ENCODE assay signal across 23 cellular contexts in the genomic region with DNA sequence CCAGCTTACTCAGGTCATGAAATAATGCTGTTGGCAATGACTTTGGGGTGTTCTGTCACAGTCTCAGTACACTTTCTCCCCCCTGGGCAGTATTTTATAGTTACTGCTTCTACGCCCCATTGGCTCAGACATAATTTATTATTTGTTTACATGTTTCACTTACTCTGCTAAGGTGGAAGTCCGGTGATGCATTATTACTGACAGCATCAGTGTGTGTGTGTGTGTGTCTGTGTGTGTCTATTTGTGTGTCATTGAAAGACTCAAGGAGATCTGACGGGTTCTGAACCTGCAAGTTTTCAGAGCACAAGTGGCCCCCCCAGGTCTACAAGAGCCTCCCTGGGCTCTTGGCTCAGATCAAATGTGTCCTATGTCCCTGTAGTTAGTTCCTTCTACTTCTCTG.
"Had no signal": no experiment of that assay in that cellular context is flagged by ENCODE, and none has a peak within 500 bp of the region (broad histone marks: within the 10 kb centered on the region; RNA-seq: fewer than 3 reads in every experiment).

No MANE protein-coding gene starts in this region.

- H3K9me3 Mint-ChIP-seq: immature natural killer cell; natural killer cell treated with Interleukin-12 subunit alpha and Interleukin-12 subunit beta and Interleukin-15 and Interleukin-18, amount 100 ng/mL, for 72 hours had no signal

- H3K4me3 Mint-ChIP-seq: activated naive CD4-positive, alpha-beta T cell treated with anti-CD3 and anti-CD28 coated beads, Interleukin-2, amount 10 ng/mL, durations not matched to agents 7 days and 5 days; activated T-cell treated with anti-CD3 and anti-CD28 coated beads, Interleukin-2, amount 50 U/mL, for 72 hours; endodermal cell; immature natural killer cell; natural killer cell treated with Interleukin-12 subunit alpha and Interleukin-12 subunit beta and Interleukin-15 and Interleukin-18, amount 100 ng/mL, for 72 hours; T-helper 17 cell had no signal

- H3K27ac ChIP-seq: epithelial cell of prostate, neutrophil, ovary, prostate gland, right atrium auricular region, tibial nerve had no signal

- H3K4me3 ChIP-seq: ovary, prostate gland, right atrium auricular region, tibial nerve had no signal

- H3K36me3 ChIP-seq: neutrophil, ovary, prostate gland, right atrium auricular region, tibial nerve had no signal

- H3K4me1 Mint-ChIP-seq: T-helper 17 cell had no signal

- H3K27me3 Mint-ChIP-seq: T-helper 17 cell had no signal

- ATAC-seq: activated T-cell treated with anti-CD3 and anti-CD28 coated beads, Interleukin-2, amount 50 U/mL, for 72 hours; natural killer cell treated with Interleukin-12 subunit alpha and Interleukin-12 subunit beta and Interleukin-15 and Interleukin-18, amount 100 ng/mL, for 72 hours; stimulated activated naive CD8-positive, alpha-beta T cell treated with anti-CD3 and anti-CD28 coated beads, Interleukin-15, Interleukin-2, amounts not matched to agents 100 U/mL and 50 U/mL, for 24 hours; T-helper 17 cell had no signal

- H3K27me3 ChIP-seq: ovary, right atrium auricular region had no signal

- DNase-seq: activated CD4-positive, alpha-beta T cell treated with anti-CD3 and anti-CD28 coated beads for 4 hours; activated CD4-positive, alpha-beta T cell treated with anti-CD3 and anti-CD28 coated beads, Interleukin-2, amount 50 U/mL, for 48 hours; activated CD4-positive, CD25-positive, alpha-beta regulatory T cell; activated effector memory CD4-positive, alpha-beta T cell treated with Interleukin-2 at 50 U/mL for 16 hours; activated naive CD4-positive, alpha-beta T cell treated with anti-CD3 and anti-CD28 coated beads, Interleukin-2, amount 10 ng/mL, durations not matched to agents 7 days and 5 days; activated T-cell treated with anti-CD3 and anti-CD28 coated beads, Interleukin-2, amount 50 U/mL, for 72 hours; amygdala; cortex of kidney; endodermal cell; foreskin fibroblast; immature natural killer cell; ovary; stimulated activated CD4-positive, alpha-beta T cell treated with anti-CD3 and anti-CD28 coated beads, Interleukin-12 subunit alpha, Interleukin-12 subunit beta, amount 100 ng/mL, for 4 hours; stimulated activated CD4-positive, alpha-beta T cell treated with anti-CD3 and anti-CD28 coated beads, Interleukin-4, amount 100 ng/mL, for 4 hours; stimulated activated naive CD8-positive, alpha-beta T cell treated with anti-CD3 and anti-CD28 coated beads, Interleukin-15, Interleukin-2, amounts not matched to agents 100 U/mL and 50 U/mL, for 24 hours; substantia nigra; T-helper 17 cell had no signal

- H3K27ac Mint-ChIP-seq: activated naive CD4-positive, alpha-beta T cell treated with anti-CD3 and anti-CD28 coated beads, Interleukin-2, amount 10 ng/mL, durations not matched to agents 7 days and 5 days; activated T-cell treated with anti-CD3 and anti-CD28 coated beads, Interleukin-2, amount 50 U/mL, for 72 hours; endodermal cell; immature natural killer cell; natural killer cell treated with Interleukin-12 subunit alpha and Interleukin-12 subunit beta and Interleukin-15 and Interleukin-18, amount 100 ng/mL, for 72 hours; T-helper 17 cell had no signal

- H3K4me1 ChIP-seq: prostate gland had no signal

- H3K9me3 ChIP-seq: neutrophil, ovary, prostate gland had no signal
